In the genomic region with DNA sequence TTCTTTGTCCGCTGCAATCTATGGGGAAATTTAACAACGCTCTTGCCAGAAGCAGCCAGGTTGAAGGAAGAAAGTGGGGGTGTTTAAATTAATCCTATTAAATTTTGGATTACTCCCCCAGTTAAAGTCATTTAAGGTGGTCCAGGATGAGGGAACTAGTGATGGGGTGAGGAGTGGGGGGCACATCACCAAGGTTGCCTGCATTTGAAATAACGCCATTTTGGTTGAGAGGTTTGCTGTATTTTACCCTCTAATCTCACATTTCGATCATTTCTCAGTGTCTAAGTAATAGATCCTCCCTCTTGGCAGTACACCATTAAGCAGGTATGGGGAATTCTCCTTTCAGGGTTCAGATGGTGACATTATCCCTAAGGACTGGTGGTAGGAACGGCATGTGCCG, we compare ENCODE assay signal across 9 cellular contexts. TPM values are rescaled to one million over a fixed set of nuclear protein-coding genes. Genes with fewer than 3 reads are reported as not detected.
A peak's percentile ranks its signal among the peaks of the same experiment; 100 is the strongest.
DNase-seq lines count a peak whose midpoint lies in the region; ATAC-seq and TF ChIP-seq lines count a peak whose summit lies in the region.
"Had no signal": no experiment of that assay in that cellular context is flagged by ENCODE, and none has a peak within 500 bp of the region (broad histone marks: within the 10 kb centered on the region; RNA-seq: fewer than 3 reads in every experiment).

No MANE protein-coding gene starts in this region.

- H3K4me1 Mint-ChIP-seq in activated CD8-positive, alpha-beta T cell treated with anti-CD3 and anti-CD28 coated beads, Interleukin-2, amount 10 ng/mL, durations not matched to agents 7 days and 5 days (ENCODE audit: low read depth), result peaks cover 20% of the 10 kb centered on the region
- H3K4me1 Mint-ChIP-seq in activated CD8-positive, alpha-beta T cell treated with anti-CD3 and anti-CD28 coated beads for 36 hours (ENCODE audit: low read depth), result peaks cover 12% of the 10 kb centered on the region
- H3K4me1 Mint-ChIP-seq in dendritic cell treated with granulocyte-macrophage colony-stimulating factor and Interleukin-4, amounts not matched to agents 40 ng/mL and 50 ng/mL, for 4 days (ENCODE audit: low read depth), result peaks cover 65% of the 10 kb centered on the region

- no peak for TF ChIP-seq POLR2A in transverse colon (IDR thresholded peaks at IDR 0.05)

- POLR2A ChIA-PET in activated CD8-positive, alpha-beta T cell treated with anti-CD3 and anti-CD28 coated beads, Interleukin-2, amount 10 ng/mL, durations not matched to agents 7 days and 5 days (lab: Charles Lee), result no interaction called here
- POLR2A ChIA-PET in activated CD8-positive, alpha-beta T cell treated with anti-CD3 and anti-CD28 coated beads for 36 hours (lab: Charles Lee), result no interaction called here

- no peak for TF ChIP-seq EP300 in transverse colon (IDR thresholded peaks at IDR 0.05; ENCODE audit: low read depth)

- peak overlapping the region; percentile 11 for H3K27ac Mint-ChIP-seq in activated CD8-positive, alpha-beta T cell treated with anti-CD3 and anti-CD28 coated beads, Interleukin-2, amount 10 ng/mL, durations not matched to agents 7 days and 5 days
- no peak overlapping the region for H3K27ac Mint-ChIP-seq in activated CD8-positive, alpha-beta T cell treated with anti-CD3 and anti-CD28 coated beads for 36 hours
- H3K27ac Mint-ChIP-seq in dendritic cell treated with granulocyte-macrophage colony-stimulating factor and Interleukin-4, amounts not matched to agents 40 ng/mL and 50 ng/mL, for 4 days, result no peak overlapping the region

- H3K27me3 ChIP-seq in muscle layer of duodenum (ENCODE audit: low read depth, low read length), result peaks cover 39% of the 10 kb centered on the region
- peaks cover 79% of the 10 kb centered on the region for H3K27me3 ChIP-seq in transverse colon

- ATAC-seq in activated CD8-positive, alpha-beta T cell treated with anti-CD3 and anti-CD28 coated beads, Interleukin-2, amount 10 ng/mL, durations not matched to agents 7 days and 5 days, result no peak
- ATAC-seq in activated CD8-positive, alpha-beta T cell treated with anti-CD3 and anti-CD28 coated beads for 36 hours, result no peak
- ATAC-seq in GM21723 (IDR thresholded peaks at IDR 0.05; ENCODE audit: unreplicated experiment), result no peak

- H3K9me3 ChIP-seq in muscle layer of duodenum (ENCODE audit: control insufficient read depth in 1 of 2, low read length in 2 of 2), result no peaks in the 10 kb centered on the region
- H3K9me3 ChIP-seq in transverse colon, result no peaks in the 10 kb centered on the region

- peaks cover 75% of the 10 kb centered on the region for H3K27me3 Mint-ChIP-seq in activated CD8-positive, alpha-beta T cell treated with anti-CD3 and anti-CD28 coated beads, Interleukin-2, amount 10 ng/mL, durations not matched to agents 7 days and 5 days (ENCODE audit: low read depth)
- peaks cover 74% of the 10 kb centered on the region for H3K27me3 Mint-ChIP-seq in activated CD8-positive, alpha-beta T cell treated with anti-CD3 and anti-CD28 coated beads for 36 hours
- H3K27me3 Mint-ChIP-seq in dendritic cell treated with granulocyte-macrophage colony-stimulating factor and Interleukin-4, amounts not matched to agents 40 ng/mL and 50 ng/mL, for 4 days, result peaks cover 95% of the 10 kb centered on the region

- no peaks in the 10 kb centered on the region for H3K36me3 ChIP-seq in muscle layer of duodenum (ENCODE audit: control insufficient read depth in 1 of 2, insufficient read depth in 2 of 2, low read length in 2 of 2)
- no peaks in the 10 kb centered on the region for H3K36me3 ChIP-seq in transverse colon

- 10 to 11% methylated on average over 4 to 6 of the region's 6 CpGs for whole genome bisulfite sequencing in transverse colon (ENCODE audit: low coverage in 1 of 2), 2 donors

- H3K9me3 Mint-ChIP-seq in activated CD8-positive, alpha-beta T cell treated with anti-CD3 and anti-CD28 coated beads, Interleukin-2, amount 10 ng/mL, durations not matched to agents 7 days and 5 days (ENCODE audit: insufficient read depth), result no peaks in the 10 kb centered on the region
- no peaks in the 10 kb centered on the region for H3K9me3 Mint-ChIP-seq in activated CD8-positive, alpha-beta T cell treated with anti-CD3 and anti-CD28 coated beads for 36 hours
- H3K9me3 Mint-ChIP-seq in dendritic cell treated with granulocyte-macrophage colony-stimulating factor and Interleukin-4, amounts not matched to agents 40 ng/mL and 50 ng/mL, for 4 days, result no peaks in the 10 kb centered on the region

- intact Hi-C loops in activated CD8-positive, alpha-beta T cell treated with anti-CD3 and anti-CD28 coated beads for 36 hours (cut with micrococcal nuclease), result no loop called here
- intact Hi-C loops in dendritic cell treated with granulocyte-macrophage colony-stimulating factor and Interleukin-4, amounts not matched to agents 40 ng/mL and 50 ng/mL, for 4 days (cut with micrococcal nuclease), result no loop called here
- intact Hi-C loops in transverse colon (cut with DNase I; ENCODE audit: low total_unique reads), result no loop called here
- intact Hi-C loops in posterior cingulate gyrus (cut with DNase I), result no loop called here

- H3K4me3 ChIP-seq in muscle layer of duodenum (ENCODE audit: low read depth in 1 of 2, low read length in 2 of 2) (peak overlapping the region; percentile 58 to 69), transverse colon (peak overlapping the region in 3 of 4 donors; percentile 35 to 53 (median 40))

- peak overlapping the region; percentile 52 for H3K27ac ChIP-seq in muscle layer of duodenum (ENCODE audit: low read length)
- H3K27ac ChIP-seq in transverse colon, result peak overlapping the region; percentile 30 to 59 (median 52)

- in situ Hi-C loops in transverse colon (cut with MboI; ENCODE audit: low pct_ligation_motif_present in 1 of 4, low pct_unique_long_range_greater_than_20kb in 1 of 4, low sequenced_read_pairs in 3 of 4), result no loop called here

- CTCF ChIA-PET in activated CD8-positive, alpha-beta T cell treated with anti-CD3 and anti-CD28 coated beads, Interleukin-2, amount 10 ng/mL, durations not matched to agents 7 days and 5 days (lab: Charles Lee), result no interaction called here
- CTCF ChIA-PET in activated CD8-positive, alpha-beta T cell treated with anti-CD3 and anti-CD28 coated beads for 36 hours (lab: Charles Lee), result no interaction called here

- TF ChIP-seq CTCF in activated CD8-positive, alpha-beta T cell treated with anti-CD3 and anti-CD28 coated beads for 36 hours (IDR thresholded peaks at IDR 0.05), result no peak
- TF ChIP-seq CTCF in transverse colon (IDR thresholded peaks at IDR 0.05), result no peak

- peaks cover 0 to 45% of the 10 kb centered on the region in 2 donors for H3K4me1 ChIP-seq in muscle layer of duodenum (ENCODE audit: control insufficient read depth in 1 of 2, insufficient read depth in 2 of 2, low read length in 2 of 2)
- peaks cover 0 to 35% (median 14%) of the 10 kb centered on the region in 4 donors for H3K4me1 ChIP-seq in transverse colon

- peaks cover 7% of the 10 kb centered on the region for H3K36me3 Mint-ChIP-seq in activated CD8-positive, alpha-beta T cell treated with anti-CD3 and anti-CD28 coated beads, Interleukin-2, amount 10 ng/mL, durations not matched to agents 7 days and 5 days (ENCODE audit: low read depth)
- H3K36me3 Mint-ChIP-seq in activated CD8-positive, alpha-beta T cell treated with anti-CD3 and anti-CD28 coated beads for 36 hours (ENCODE audit: low read depth), result no peaks in the 10 kb centered on the region
- H3K36me3 Mint-ChIP-seq in dendritic cell treated with granulocyte-macrophage colony-stimulating factor and Interleukin-4, amounts not matched to agents 40 ng/mL and 50 ng/mL, for 4 days (ENCODE audit: low read depth), result no peaks in the 10 kb centered on the region

- peak overlapping the region; percentile 60 for H3K4me3 Mint-ChIP-seq in activated CD8-positive, alpha-beta T cell treated with anti-CD3 and anti-CD28 coated beads, Interleukin-2, amount 10 ng/mL, durations not matched to agents 7 days and 5 days
- H3K4me3 Mint-ChIP-seq in activated CD8-positive, alpha-beta T cell treated with anti-CD3 and anti-CD28 coated beads for 36 hours, result no peak overlapping the region
- H3K4me3 Mint-ChIP-seq in dendritic cell treated with granulocyte-macrophage colony-stimulating factor and Interleukin-4, amounts not matched to agents 40 ng/mL and 50 ng/mL, for 4 days, result peak overlapping the region; percentile 62

- no peak for DNase-seq in activated CD8-positive, alpha-beta T cell treated with anti-CD3 and anti-CD28 coated beads, Interleukin-2, amount 10 ng/mL, durations not matched to agents 7 days and 5 days
- DNase-seq in activated CD8-positive, alpha-beta T cell treated with anti-CD3 and anti-CD28 coated beads for 36 hours, result no peak
- DNase-seq in transverse colon, result no peak
- DNase-seq in posterior cingulate gyrus, result no peak
- DNase-seq in NCI-H524 treated with DMSO at 0.1 percent for 48 hours (lab: John Stamatoyannopoulos, UW), result no peak

RNA-seq across cellular contexts. Expression of a gene that starts 2.6 kb away (rescaled TPM):
- total RNA-seq in activated CD8-positive, alpha-beta T cell treated with anti-CD3 and anti-CD28 coated beads, Interleukin-2, amount 10 ng/mL, durations not matched to agents 7 days and 5 days, result not detected
- not detected for total RNA-seq in activated CD8-positive, alpha-beta T cell treated with anti-CD3 and anti-CD28 coated beads for 36 hours
- 1 to 10 TPM; 3.4 to 7.0 (median 4.0) TPM for total RNA-seq in transverse colon
- total RNA-seq: activated CD8-positive, alpha-beta memory T cell treated with anti-CD3 and anti-CD28 coated beads for 36 hours had no signal

Comparison
In these comparisons a context has a peak if more than half of its experiments do, and no peak if none do; other contexts are left out.
1. RNA of a gene that starts 2.6 kb away (total RNA-seq): 3.4 to 7.0 TPM in transverse colon; not detected in activated CD8-positive, alpha-beta T cell treated with anti-CD3 and anti-CD28 coated beads, Interleukin-2, amount 10 ng/mL, durations not matched to agents 7 days and 5 days and not detected in activated CD8-positive, alpha-beta T cell treated with anti-CD3 and anti-CD28 coated beads for 36 hours; every median in the first group is over 4 times any median in the second.